In genomic region chr6:109093732-109094131, GRCh38 we compare ENCODE assay signal across 8 cellular contexts.
DNase-seq lines count a peak whose midpoint lies in the region; ATAC-seq and TF ChIP-seq lines count a peak whose summit lies in the region.

No MANE protein-coding gene starts in this region.

- no peaks in the 10 kb centered on the region for H3K27me3 Mint-ChIP-seq in dendritic cell treated with granulocyte-macrophage colony-stimulating factor and Interleukin-4, amounts not matched to agents 40 ng/mL and 50 ng/mL, for 4 days

- peaks cover 30% of the 10 kb centered on the region for H3K4me1 Mint-ChIP-seq in dendritic cell treated with granulocyte-macrophage colony-stimulating factor and Interleukin-4, amounts not matched to agents 40 ng/mL and 50 ng/mL, for 4 days (ENCODE audit: low read depth)

- H3K36me3 ChIP-seq in GM06990 (ENCODE audit: control insufficient read depth, insufficient read depth, low read length) (no peaks in the 10 kb centered on the region), muscle layer of colon (ENCODE audit: insufficient read depth, low read length) (no peaks in the 10 kb centered on the region)

- H3K4me3 ChIP-seq in GM06990 (replicated peaks; ENCODE audit: low read depth, low read length) = peak overlapping the region; percentile 84
- peak overlapping the region; percentile 82 to 99 for H3K4me3 ChIP-seq in muscle layer of colon (ENCODE audit: low read depth in 1 of 2, low read length in 2 of 2)

- intact Hi-C loops in dendritic cell treated with granulocyte-macrophage colony-stimulating factor and Interleukin-4, amounts not matched to agents 40 ng/mL and 50 ng/mL, for 4 days (cut with micrococcal nuclease) = loop anchor here (2.0 to 5.0 kb wide), 2 partner anchors 535 to 1136 kb away; partner anchors contain the start of gene SEC63

- peak overlapping the region; percentile 75 for H3K9ac ChIP-seq in muscle layer of colon (ENCODE audit: low read length)

- H3K27me3 ChIP-seq in GM06990 (replicated peaks; ENCODE audit: control insufficient read depth, insufficient read depth, low read length) (no peaks in the 10 kb centered on the region), muscle layer of colon (ENCODE audit: control insufficient read depth in 1 of 2, insufficient read depth in 2 of 2, low read length in 2 of 2) (no peaks in the 10 kb centered on the region)

- H3K27ac Mint-ChIP-seq in dendritic cell treated with granulocyte-macrophage colony-stimulating factor and Interleukin-4, amounts not matched to agents 40 ng/mL and 50 ng/mL, for 4 days = peak overlapping the region; percentile 100

- no peak for ATAC-seq in GM18909 (IDR thresholded peaks at IDR 0.05; ENCODE audit: poor library complexity, unreplicated experiment)
- no peak for ATAC-seq in HG02623 (IDR thresholded peaks at IDR 0.05; ENCODE audit: unreplicated experiment)

- H3K4me1 ChIP-seq in muscle layer of colon (ENCODE audit: insufficient read depth, low read length) = peaks cover 32% of the 10 kb centered on the region

- no peak for TF ChIP-seq CTCF in GM06990 (IDR thresholded peaks at IDR 0.05; ENCODE audit: insufficient read depth, low read length, poor library complexity, severe bottlenecking)

- DNase-seq in GM06990 (ENCODE audit: extremely low read depth, insufficient read length) = no peak
- DNase-seq in NCI-H748 (lab: John Stamatoyannopoulos, UW; ENCODE audit: unreplicated experiment) = peak; percentile 29
- no peak for DNase-seq in NCI-H2029 treated with DMSO at 0.1 percent for 48 hours (lab: John Stamatoyannopoulos, UW)
- DNase-seq in NCI-H1694 (lab: John Stamatoyannopoulos, UW) = no peak

- no peaks in the 10 kb centered on the region for H3K9me3 ChIP-seq in muscle layer of colon (ENCODE audit: low read length)

- H3K9me3 Mint-ChIP-seq in dendritic cell treated with granulocyte-macrophage colony-stimulating factor and Interleukin-4, amounts not matched to agents 40 ng/mL and 50 ng/mL, for 4 days = no peaks in the 10 kb centered on the region

- peak overlapping the region; percentile 90 for H3K27ac ChIP-seq in muscle layer of colon (ENCODE audit: low read depth, low read length)

- H3K36me3 Mint-ChIP-seq in dendritic cell treated with granulocyte-macrophage colony-stimulating factor and Interleukin-4, amounts not matched to agents 40 ng/mL and 50 ng/mL, for 4 days (ENCODE audit: low read depth) = peaks cover 17% of the 10 kb centered on the region

- H3K4me3 Mint-ChIP-seq in dendritic cell treated with granulocyte-macrophage colony-stimulating factor and Interleukin-4, amounts not matched to agents 40 ng/mL and 50 ng/mL, for 4 days = peak overlapping the region; percentile 88
